Comparison of ENCODE assay signal across 15 cellular contexts in the genomic region with DNA sequence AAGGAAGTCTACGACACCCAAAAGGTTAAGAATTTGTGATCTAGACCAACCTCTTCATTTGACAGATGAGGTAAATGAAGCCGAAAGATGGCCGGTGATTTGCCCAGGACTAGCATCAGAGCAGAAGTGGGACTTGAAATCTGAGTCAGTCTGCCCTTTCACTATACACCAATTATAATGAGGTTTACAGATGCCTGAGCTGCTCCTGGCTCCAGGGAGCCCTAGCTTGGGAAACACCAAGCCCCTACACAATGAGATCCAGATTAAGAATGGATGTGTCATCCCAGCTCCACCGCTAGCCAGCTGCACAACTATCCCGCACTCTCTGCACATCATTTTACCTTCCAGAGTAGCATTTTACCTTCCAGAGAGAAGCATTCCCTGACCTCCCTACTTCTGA. TPM values are rescaled to one million over a fixed set of nuclear protein-coding genes. Genes with fewer than 3 reads are reported as not detected.
A peak's percentile ranks its signal among the peaks of the same experiment; 100 is the strongest.
DNase-seq lines count a peak whose midpoint lies in the region; TF ChIP-seq lines count a peak whose summit lies in the region.
"Had no signal": no experiment of that assay in that cellular context is flagged by ENCODE, and none has a peak within 500 bp of the region (broad histone marks: within the 10 kb centered on the region; RNA-seq: fewer than 3 reads in every experiment).

No MANE protein-coding gene starts in this region.

- H3K4me2 ChIP-seq in osteoblast (ENCODE audit: insufficient read depth, low read length), result peak overlapping the region; percentile 6

- H3K4me3 ChIP-seq in osteoblast (ENCODE audit: insufficient read depth, low read length), result no peak overlapping the region
- H3K4me3 ChIP-seq: sigmoid colon had no signal

- peak overlapping the region; percentile 39 to 91 (median 70) for H3K27ac Mint-ChIP-seq in brain

- no peaks in the 10 kb centered on the region for H3K36me3 Mint-ChIP-seq in brain

- H3K27ac ChIP-seq in osteoblast (ENCODE audit: low read depth, low read length), result no peak overlapping the region

- H3K79me2 ChIP-seq in osteoblast (ENCODE audit: insufficient read depth, low read length), result no peaks in the 10 kb centered on the region

- peaks cover 42% of the 10 kb centered on the region for H3K4me1 Mint-ChIP-seq in brain

- peaks cover 6% of the 10 kb centered on the region for H3K27me3 ChIP-seq in osteoblast (ENCODE audit: insufficient read depth, low read length)
- H3K27me3 ChIP-seq: sigmoid colon had no signal

- no peaks in the 10 kb centered on the region for H3K36me3 ChIP-seq in osteoblast (ENCODE audit: insufficient read depth, low read length)
- H3K36me3 ChIP-seq: sigmoid colon had no signal

- no peaks in the 10 kb centered on the region for H3K27me3 Mint-ChIP-seq in brain

- peaks cover 54% of the 10 kb centered on the region for H3K4me1 ChIP-seq in osteoblast (ENCODE audit: insufficient read depth, low read length)

- no peak overlapping the region for H2AFZ ChIP-seq in osteoblast (ENCODE audit: low read length)

- no peaks in the 10 kb centered on the region for H3K9me3 Mint-ChIP-seq in brain

- H4K20me1 ChIP-seq in osteoblast (ENCODE audit: insufficient read depth, low read length), result no peaks in the 10 kb centered on the region

- no peak overlapping the region for H3K4me3 Mint-ChIP-seq in brain

- H3K9me3 ChIP-seq in osteoblast (ENCODE audit: low read depth, low read length), result no peaks in the 10 kb centered on the region
- H3K9me3 ChIP-seq: sigmoid colon had no signal

- TF ChIP-seq CTCF in brain (conservative IDR thresholded peaks at IDR 0.05), result no peak
- no peak for TF ChIP-seq CTCF in osteoblast (IDR thresholded peaks at IDR 0.05; ENCODE audit: extremely low read depth, low read depth, low read length)

- peak; percentile 70 for DNase-seq in EL
- DNase-seq in NCI-H1694 (lab: John Stamatoyannopoulos, UW), result peak; percentile 43
- DNase-seq in osteoblast (ENCODE audit: insufficient read length, low spot score, missing footprints), result peak; percentile 92
- no peak for DNase-seq in stimulated activated CD4-positive, alpha-beta T cell treated with anti-CD3 and anti-CD28 coated beads, Interleukin-2, amount 100 ng/mL, for 24 hours
- no peak for DNase-seq in NK-92 (lab: John Stamatoyannopoulos, UW; ENCODE audit: unreplicated experiment)
- DNase-seq in stimulated activated CD4-positive, alpha-beta T cell treated with anti-CD3 and anti-CD28 coated beads, Interleukin-4, amount 100 ng/mL, for 1 hour, result no peak
- DNase-seq: activated CD8-positive, alpha-beta memory T cell treated with anti-CD3 and anti-CD28 coated beads for 24 hours; activated naive CD4-positive, alpha-beta T cell; COR-L47; erythroblast; MV-4-11; NCI-H510A; sigmoid colon; T-helper 9 cell had no signal

RNA-seq across cellular contexts. Expression of gene SERTAD4, which starts 26.9 kb away (rescaled TPM):
- polyA plus RNA-seq in brain (ENCODE audit: insufficient read depth, low read depth, low replicate concordance), result 9.2 TPM
- total RNA-seq in osteoblast, result 2.9 and 8.0 TPM in 2 replicates

Comparison
In these comparisons a context has a peak if more than half of its experiments do, and no peak if none do; other contexts are left out.
1. DNase-seq: peak in EL (single experiment), NCI-H1694 (single experiment) and osteoblast (single experiment); none in stimulated activated CD4-positive, alpha-beta T cell treated with anti-CD3 and anti-CD28 coated beads, Interleukin-2, amount 100 ng/mL, for 24 hours (0 of 2), NK-92 (single experiment) and stimulated activated CD4-positive, alpha-beta T cell treated with anti-CD3 and anti-CD28 coated beads, Interleukin-4, amount 100 ng/mL, for 1 hour (single experiment).